1 cellular context compared by ENCODE assay signal in the genomic region with DNA sequence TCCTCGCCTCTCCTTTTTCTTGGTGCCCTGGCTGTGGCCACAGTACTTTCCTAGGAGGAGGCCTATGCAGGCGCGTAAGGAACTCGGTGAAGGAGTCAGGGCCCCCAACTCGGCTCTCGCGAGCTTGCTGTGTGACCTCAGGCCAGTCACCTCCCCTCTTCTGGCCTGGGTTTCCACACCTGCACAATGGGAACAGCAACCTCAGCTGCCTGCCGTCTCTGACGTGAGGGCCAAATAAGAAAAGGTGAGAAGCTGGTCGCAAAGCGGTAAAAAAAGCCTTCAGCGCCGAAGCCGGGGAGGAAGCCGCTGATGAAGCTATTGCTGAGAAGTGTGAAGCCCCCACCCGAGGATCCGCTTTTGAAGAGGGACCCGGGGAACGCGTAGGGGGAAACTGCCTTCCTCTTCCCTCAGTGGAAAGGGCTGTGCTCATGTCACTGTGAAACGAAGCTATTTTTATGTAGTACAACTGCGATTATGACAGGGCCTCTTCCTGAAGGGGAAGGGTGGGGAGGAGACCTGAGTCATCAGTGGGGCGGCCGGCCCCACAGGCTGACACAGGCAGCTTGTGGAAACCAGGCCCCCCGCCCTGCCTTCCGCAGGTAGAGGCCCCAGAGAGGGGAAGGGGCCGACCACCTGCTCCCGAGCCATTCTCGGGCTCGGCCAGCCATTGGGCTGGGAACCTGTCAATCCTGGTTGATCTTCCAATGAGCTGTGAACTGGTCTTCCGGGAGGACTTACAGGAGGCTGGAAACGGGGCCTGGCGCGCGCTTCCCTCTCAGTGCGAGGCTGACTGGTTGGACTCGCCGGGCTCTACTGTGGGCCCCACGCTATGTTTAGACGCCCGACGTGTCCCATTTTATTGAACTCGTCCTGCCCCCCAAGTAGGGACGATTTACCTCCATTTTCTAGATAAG.
TF ChIP-seq lines count a peak whose summit lies in the region.

No MANE protein-coding gene starts in this region.

TF ChIP-seq in WTC11, 78 proteins besides CTCF, POLR2A, EP300 and RAD21 (continued from another document):
- TF ChIP-seq, protein P1, sequence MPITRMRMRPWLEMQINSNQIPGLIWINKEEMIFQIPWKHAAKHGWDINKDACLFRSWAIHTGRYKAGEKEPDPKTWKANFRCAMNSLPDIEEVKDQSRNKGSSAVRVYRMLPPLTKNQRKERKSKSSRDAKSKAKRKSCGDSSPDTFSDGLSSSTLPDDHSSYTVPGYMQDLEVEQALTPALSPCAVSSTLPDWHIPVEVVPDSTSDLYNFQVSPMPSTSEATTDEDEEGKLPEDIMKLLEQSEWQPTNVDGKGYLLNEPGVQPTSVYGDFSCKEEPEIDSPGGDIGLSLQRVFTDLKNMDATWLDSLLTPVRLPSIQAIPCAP (CRISPR knock-in tag; IDR thresholded peaks at IDR 0.05) = no peak
